1 cellular context compared by ENCODE assay signal in genomic region chr18:62312851-62313250, GRCh38.
TF ChIP-seq lines count a peak whose summit lies in the region.

No MANE protein-coding gene starts in this region.

TF ChIP-seq in GM12878, 131 proteins besides CTCF, POLR2A, EP300 and RAD21 (continued from another document):
- TF ChIP-seq RELB (IDR thresholded peaks at IDR 0.05; ENCODE audit: low read depth), result no peak
